ENCODE assay signal across 9 cellular contexts in genomic region chr1:59903136-59903754, GRCh38. TPM values are rescaled to one million over a fixed set of nuclear protein-coding genes. Genes with fewer than 3 reads are reported as not detected.
A peak's percentile ranks its signal among the peaks of the same experiment; 100 is the strongest.
DNase-seq lines count a peak whose midpoint lies in the region; ATAC-seq and TF ChIP-seq lines count a peak whose summit lies in the region.
"Had no signal": no experiment of that assay in that cellular context is flagged by ENCODE, and none has a peak within 500 bp of the region (broad histone marks: within the 10 kb centered on the region; RNA-seq: fewer than 3 reads in every experiment).

No MANE protein-coding gene starts in this region.

- WGBS in tibial nerve, 2 donors = 35 to 47% methylated on average over 9 of the region's 9 CpGs

- no peak for TF ChIP-seq EP300 in tibial nerve (IDR thresholded peaks at IDR 0.05)

- peaks cover 0 to 33% (median 0%) of the 10 kb centered on the region in 3 donors for H3K36me3 ChIP-seq in tibial nerve
- H3K36me3 ChIP-seq: BLaER1 treated with 17β-estradiol and CSF1 and Interleukin-3, amounts not matched to agents 10 nM and 100 nM had no signal

- H3K27ac ChIP-seq in tibial nerve = no peak overlapping the region
- H3K27ac ChIP-seq: BLaER1 treated with 17β-estradiol and CSF1 and Interleukin-3, amounts not matched to agents 10 nM and 100 nM had no signal

- peak; percentile 30; the same call in 1 of the 2 replicates for TF ChIP-seq CTCF in WI38 (IDR thresholded peaks at IDR 0.05; ENCODE audit: low read depth, low read length)
- peak; percentile 32 to 60 (median 46) for TF ChIP-seq CTCF in tibial nerve (IDR thresholded peaks at IDR 0.05)

- DNase-seq in NCI-H1417 (lab: John Stamatoyannopoulos, UW) = peak; percentile 9 to 72 (median 47)
- no peak for DNase-seq in NCI-H1417 treated with DMSO at 0.1 percent for 48 hours (lab: John Stamatoyannopoulos, UW)
- peak; percentile 25 for DNase-seq in LHCN-M2 (ENCODE audit: low read depth)
- peak in 27 of 51 donors; percentile 2 to 69 (median 27) for DNase-seq in hypothalamus (lab: John Stamatoyannopoulos, UW)
- no peak for DNase-seq in tibial nerve (ENCODE audit: low spot score in 2 of 2)
- no peak for DNase-seq in GOT3 (lab: John Stamatoyannopoulos, UW)

- ATAC-seq in GM19468 (IDR thresholded peaks at IDR 0.05; ENCODE audit: extremely low read depth, unreplicated experiment) = peak; percentile 72

- no peaks in the 10 kb centered on the region for H3K9me3 ChIP-seq in tibial nerve
- H3K9me3 ChIP-seq: BLaER1 treated with 17β-estradiol and CSF1 and Interleukin-3, amounts not matched to agents 10 nM and 100 nM had no signal

- peaks cover 0 to 4% (median 0%) of the 10 kb centered on the region in 4 donors for H3K4me1 ChIP-seq in tibial nerve
- H3K4me1 ChIP-seq: BLaER1 treated with 17β-estradiol and CSF1 and Interleukin-3, amounts not matched to agents 10 nM and 100 nM had no signal

- H3K4me3 ChIP-seq in WI38 (ENCODE audit: low read depth, low read length) (no peak overlapping the region), tibial nerve (no peak overlapping the region)
- H3K4me3 ChIP-seq: BLaER1 treated with 17β-estradiol and CSF1 and Interleukin-3, amounts not matched to agents 10 nM and 100 nM had no signal

- no peak for TF ChIP-seq POLR2A in tibial nerve (IDR thresholded peaks at IDR 0.05)

- no peaks in the 10 kb centered on the region for H3K27me3 ChIP-seq in tibial nerve
- H3K27me3 ChIP-seq: BLaER1 treated with 17β-estradiol and CSF1 and Interleukin-3, amounts not matched to agents 10 nM and 100 nM had no signal

RNA-seq across cellular contexts. Expression of gene CYP2J2, which starts 23.3 kb away (rescaled TPM):
- total RNA-seq in LHCN-M2 (2014; rRNA removed) (0.11 and 0.45 TPM in 2 replicates), tibial nerve (10 to 100 TPM; 10.8 to 17.8 (median 13.5) TPM)
- polyA plus RNA-seq in LHCN-M2 (2012) = 0.10 TPM

Comparison
In these comparisons a context has a peak if more than half of its experiments do, and no peak if none do; other contexts are left out.
1. DNase-seq: peak in NCI-H1417 (3 of 3), LHCN-M2 (single experiment) and hypothalamus (27 of 51); none in NCI-H1417 treated with DMSO at 0.1 percent for 48 hours (single experiment), tibial nerve (0 of 2) and GOT3 (single experiment).